21 cellular contexts compared by ENCODE assay signal in genomic region chr4:3475041-3475712, GRCh38. TPM values are rescaled to one million over a fixed set of nuclear protein-coding genes. Genes with fewer than 3 reads are reported as not detected.
"Had no signal": no experiment of that assay in that cellular context is flagged by ENCODE, and none has a peak within 500 bp of the region (broad histone marks: within the 10 kb centered on the region; RNA-seq: fewer than 3 reads in every experiment).

No MANE protein-coding gene starts in this region.

- H3K27ac ChIP-seq: colonic mucosa, esophagus squamous epithelium, ovary, right lobe of liver, testis, tibial nerve, upper lobe of right lung, vagina had no signal

- H3K36me3 ChIP-seq: colonic mucosa, esophagus squamous epithelium, ovary, right lobe of liver, tibial nerve, upper lobe of right lung, vagina had no signal

- H3K4me1 ChIP-seq: colonic mucosa, right lobe of liver, testis, tibial nerve, vagina had no signal

- H3K27me3 ChIP-seq: colonic mucosa, ovary, right lobe of liver, testis, vagina had no signal

- DNase-seq: colonic mucosa; dermis blood vessel endothelial cell; esophagus squamous epithelium; foreskin fibroblast; head of caudate nucleus; hippocampal formation; kidney glomerular epithelial cell; mesenchymal stem cell; midbrain; naive B cell; ovary; stimulated activated CD4-positive, alpha-beta T cell treated with anti-CD3 and anti-CD28 coated beads, Interleukin-15, amount 100 ng/mL, for 24 hours; stimulated activated CD4-positive, alpha-beta T cell treated with anti-CD3 and anti-CD28 coated beads, Interleukin-1b, Interleukin-23, amount 100 ng/mL, for 48 hours; stimulated activated CD4-positive, alpha-beta T cell treated with anti-CD3 and anti-CD28 coated beads, Interleukin-4, amount 100 ng/mL, for 24 hours; testis; upper lobe of right lung had no signal

- H3K4me3 ChIP-seq: colonic mucosa, esophagus squamous epithelium, lung, ovary, right lobe of liver, testis, tibial nerve, upper lobe of right lung, vagina had no signal

- H3K9me3 ChIP-seq: colonic mucosa, esophagus squamous epithelium, ovary, right lobe of liver, testis, tibial nerve, upper lobe of right lung, vagina had no signal

RNA-seq across cellular contexts. Expression of gene HGFAC, which starts 33.4 kb away (rescaled TPM):
- total RNA-seq: epithelial cell of proximal tubule, tibial nerve, vagina had no signal
